In genomic region chr10:71931295-71931694, GRCh38 we compare ENCODE assay signal across 9 cellular contexts.
"Had no signal": no experiment of that assay in that cellular context is flagged by ENCODE, and none has a peak within 500 bp of the region (broad histone marks: within the 10 kb centered on the region; RNA-seq: fewer than 3 reads in every experiment).

No MANE protein-coding gene starts in this region.

- ATAC-seq: GM23338, HCT116 had no signal

- DNase-seq: GM23248, GOT3, H7, H9, HCEC 1CT, HFFc6 had no signal

- H3K4me3 ChIP-seq: GM23248, GM23338, HAP-1 had no signal
